In the genomic region with DNA sequence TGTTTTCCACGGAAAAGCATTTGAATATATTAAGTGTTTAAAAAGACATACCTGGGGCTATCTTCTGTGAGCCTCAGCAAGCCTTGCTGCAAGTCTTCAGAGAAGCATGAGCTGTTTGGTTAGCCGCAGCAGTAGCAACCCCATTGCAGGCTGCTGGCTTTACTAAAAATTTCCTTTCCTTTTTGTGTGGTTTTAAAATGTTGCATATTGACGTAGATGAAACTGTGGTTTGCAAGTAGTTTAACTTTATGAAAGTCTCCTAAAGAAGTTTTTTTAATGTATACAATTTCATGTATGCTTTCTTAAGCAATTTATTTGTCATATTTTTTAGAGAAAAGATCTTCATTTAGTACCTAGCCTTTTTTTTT, we compare ENCODE assay signal across 9 cellular contexts. TPM values are rescaled to one million over a fixed set of nuclear protein-coding genes. Genes with fewer than 3 reads are reported as not detected.
DNase-seq lines count a peak whose midpoint lies in the region; ATAC-seq lines count a peak whose summit lies in the region.
"Had no signal": no experiment of that assay in that cellular context is flagged by ENCODE, and none has a peak within 500 bp of the region (broad histone marks: within the 10 kb centered on the region; RNA-seq: fewer than 3 reads in every experiment).

TSS of gene GPR171 (minus strand) at position 164 of the 368 bp plus-strand sequence. CDS start 3,830 bp downstream, outside the sequence.

- H3K79me2 ChIP-seq in mesendoderm (ENCODE audit: control insufficient read depth, insufficient read depth, low read length) = no peaks in the 10 kb centered on the region

- H3K18ac ChIP-seq in mesendoderm (ENCODE audit: low read length) = no peak within 1 kb of the TSS

- H2AK5ac ChIP-seq in mesendoderm (ENCODE audit: low read length) = no peak within 1 kb of the TSS

- no peaks in the 10 kb centered on the region for H3K79me1 ChIP-seq in mesendoderm (ENCODE audit: low read length)

- no peak within 1 kb of the TSS for H3K23ac ChIP-seq in mesendoderm (ENCODE audit: low read length)

- H3K27ac ChIP-seq in mesendoderm (ENCODE audit: low read depth, low read length) = no peak within 1 kb of the TSS
- H3K27ac ChIP-seq: HL-60 had no signal

- H3K4me1 ChIP-seq in mesendoderm (ENCODE audit: control insufficient read depth, low read depth, low read length) = no peaks in the 10 kb centered on the region

- H2BK15ac ChIP-seq in mesendoderm (replicated peaks; ENCODE audit: low read depth) = no peak within 1 kb of the TSS

- H3K27me3 ChIP-seq in mesendoderm (ENCODE audit: insufficient read depth, low read length, poor library complexity) = no peaks in the 10 kb centered on the region

- no peak within 1 kb of the TSS for H3K4me2 ChIP-seq in mesendoderm (ENCODE audit: low read length)

- ATAC-seq in GM18907 (IDR thresholded peaks at IDR 0.05; ENCODE audit: unreplicated experiment) = peak; percentile 92
- ATAC-seq in HG03103 (IDR thresholded peaks at IDR 0.05; ENCODE audit: low read depth, unreplicated experiment) = peak; percentile 93

- no peak within 1 kb of the TSS for H3K4me3 ChIP-seq in mesendoderm (ENCODE audit: low read length)

- WGBS in mesendoderm (ENCODE audit: extremely low coverage, insufficient coverage, low lambda C conversion rate) = no CpG with 5 or more reads among the region's 3 CpGs

- H3K9ac ChIP-seq in mesendoderm (ENCODE audit: low read length) = no peak within 1 kb of the TSS

- no peak within 1 kb of the TSS for H3K56ac ChIP-seq in mesendoderm (ENCODE audit: low read length)

- H2BK120ac ChIP-seq in mesendoderm (ENCODE audit: low read depth, low read length) = no peak within 1 kb of the TSS

- no peaks in the 10 kb centered on the region for H3K36me3 ChIP-seq in mesendoderm (ENCODE audit: control insufficient read depth, insufficient read depth, low read length)

- no peak within 1 kb of the TSS for H2BK5ac ChIP-seq in mesendoderm (ENCODE audit: low read length)

- no peak within 1 kb of the TSS for H4K8ac ChIP-seq in mesendoderm (ENCODE audit: low read depth, low read length)

- no peak within 1 kb of the TSS for H3K4ac ChIP-seq in mesendoderm (ENCODE audit: low read depth, low read length)

- peak; percentile 70 for DNase-seq in activated CD8-positive, alpha-beta memory T cell treated with anti-CD3 and anti-CD28 coated beads, Interleukin-2, amount 50 U/mL, for 48 hours
- DNase-seq in stimulated activated CD4-positive, alpha-beta T cell treated with anti-CD3 and anti-CD28 coated beads, Interleukin-4, amount 100 ng/mL, for 48 hours (ENCODE audit: low read depth in 2 of 2) = peak; percentile 31 to 51
- DNase-seq in amygdala (lab: John Stamatoyannopoulos, UW) = no peak
- DNase-seq in NCI-H1048 (lab: John Stamatoyannopoulos, UW) = no peak
- DNase-seq in OCI-M2 (lab: John Stamatoyannopoulos, UW; ENCODE audit: unreplicated experiment) = no peak
- no peak for DNase-seq in mesendoderm

- H4K5ac ChIP-seq in mesendoderm (ENCODE audit: low read length) = no peak within 1 kb of the TSS

RNA-seq across cellular contexts. Expression of gene GPR171, which starts in this region (rescaled TPM):
- polyA plus RNA-seq in mesendoderm (2013, experiment 1 of 2) = not detected
- polyA plus RNA-seq in mesendoderm (2013, experiment 2 of 2) = not detected

Comparison
In these comparisons a context has a peak if more than half of its experiments do, and no peak if none do; other contexts are left out.
1. DNase-seq: peak in activated CD8-positive, alpha-beta memory T cell treated with anti-CD3 and anti-CD28 coated beads, Interleukin-2, amount 50 U/mL, for 48 hours (single experiment) and stimulated activated CD4-positive, alpha-beta T cell treated with anti-CD3 and anti-CD28 coated beads, Interleukin-4, amount 100 ng/mL, for 48 hours (2 of 2); none in amygdala (0 of 56), NCI-H1048 (single experiment), OCI-M2 (single experiment) and mesendoderm (single experiment).